In genomic region chr11:64803163-64803845, GRCh38 we compare ENCODE assay signal across 8 cellular contexts. TPM values are rescaled to one million over a fixed set of nuclear protein-coding genes. Genes with fewer than 3 reads are reported as not detected.
A peak's percentile ranks its signal among the peaks of the same experiment; 100 is the strongest.
DNase-seq lines count a peak whose midpoint lies in the region; ATAC-seq and TF ChIP-seq lines count a peak whose summit lies in the region.

MAP4K2 (minus strand) TSS chr11:64803214; CDS start chr11:64803149, 65 bp downstream.

- DNase-seq in AG04449 (ENCODE audit: low read depth, low spot score) (no peak), NCI-H82 (lab: John Stamatoyannopoulos, UW) (peak; percentile 88), lung microvascular endothelial cell (ENCODE audit: low read depth in 2 of 2) (peak; percentile 74 to 83)
- DNase-seq in activated CD8-positive, alpha-beta memory T cell treated with anti-CD3 and anti-CD28 coated beads for 1 hour (ENCODE audit: extremely low read depth in 1 of 2, low read depth in 1 of 2) = peak; percentile 55 to 80
- DNase-seq in effector CD8-positive, alpha-beta T cell (lab: John Stamatoyannopoulos, UW) = peak; percentile 79
- peak; percentile 58 to 82 (median 69) for DNase-seq in stimulated activated CD4-positive, alpha-beta T cell treated with anti-CD3 and anti-CD28 coated beads, TNF-alpha, amount 100 ng/mL, for 24 hours (ENCODE audit: low read depth in 3 of 3)

- CTCF ChIA-PET in AG04449 (lab: Yijun Ruan, JAX) = interaction anchor here (0.7 to 2.6 kb wide), 12 partner anchors 10 to 310 kb away, joined by 3 to 16 read pairs (median 4); no protein-coding TSS in a partner anchor

- TF ChIP-seq CTCF in AG04449 (IDR thresholded peaks at IDR 0.05; ENCODE audit: insufficient read depth, low read length, missing control alignments) = peak; percentile 38

- peak within 1 kb of the TSS; percentile 75 for H3K4me3 ChIP-seq in AG04449 (ENCODE audit: low read depth, low read length)

- ATAC-seq in GM18909 (IDR thresholded peaks at IDR 0.05; ENCODE audit: poor library complexity, unreplicated experiment) (peak; percentile 69), HG03521 (IDR thresholded peaks at IDR 0.05; ENCODE audit: unreplicated experiment) (peak; percentile 73)

- POLR2A ChIA-PET in AG04449 (lab: Yijun Ruan, JAX) = interaction anchor here (0.5 kb wide), 1 partner anchor 24 kb away, joined by 4 read pairs; no protein-coding TSS in a partner anchor

RNA-seq across cellular contexts. Expression of gene MAP4K2, which starts in this region (rescaled TPM):
- total RNA-seq in lung microvascular endothelial cell = 34.9 and 51.0 TPM in 2 replicates
